Comparison of ENCODE assay signal across 26 cellular contexts in genomic region chr2:76980067-76980466, GRCh38.
"Had no signal": no experiment of that assay in that cellular context is flagged by ENCODE, and none has a peak within 500 bp of the region (broad histone marks: within the 10 kb centered on the region; RNA-seq: fewer than 3 reads in every experiment).

No MANE protein-coding gene starts in this region.

- DNase-seq: naive thymus-derived CD4-positive, alpha-beta T cell; natural killer cell; nucleus accumbens; pancreas; right cardiac atrium; right lobe of liver; spleen; stimulated activated CD4-positive, alpha-beta T cell treated with anti-CD3 and anti-CD28 coated beads, Interleukin-12 subunit alpha, Interleukin-12 subunit beta, amount 100 ng/mL, for 4 hours; stimulated activated CD4-positive, alpha-beta T cell treated with anti-CD3 and anti-CD28 coated beads, Interleukin-1b, Interleukin-23, amount 100 ng/mL, for 48 hours; stimulated activated CD4-positive, alpha-beta T cell treated with anti-CD3 and anti-CD28 coated beads, Interleukin-4, amount 100 ng/mL, for 1 hour; stimulated activated CD4-positive, alpha-beta T cell treated with anti-CD3 and anti-CD28 coated beads, Interleukin-4, amount 100 ng/mL, for 4 hours; stimulated activated CD8-positive, alpha-beta memory T cell treated with anti-CD3 and anti-CD28 coated beads, Interleukin-4, amount 100 ng/mL, for 48 hours; stimulated activated naive CD4-positive, alpha-beta T cell; stomach; thyroid gland; trophoblast cell; upper lobe of left lung had no signal

- H3K36me3 ChIP-seq: neutrophil, pancreas, prostate gland, right lobe of liver, spleen, stomach, thoracic aorta, thyroid gland, tibial nerve, upper lobe of left lung, vagina had no signal

- H3K27ac ChIP-seq: neutrophil, pancreas, prostate gland, right lobe of liver, skin epidermis, spleen, stomach, thoracic aorta, thyroid gland, tibial nerve, upper lobe of left lung, vagina had no signal

- H3K4me1 ChIP-seq: pancreas, prostate gland, right lobe of liver, spleen, stomach, thyroid gland, tibial nerve, upper lobe of left lung, vagina had no signal

- ATAC-seq: naive thymus-derived CD4-positive, alpha-beta T cell; natural killer cell; pancreas; right cardiac atrium; right lobe of liver; stimulated activated memory B cell treated with anti-CD40 and anti-IgM and Interleukin-4, amounts not matched to agents 10 μg/mL and 1 μg/mL and 100 μg/mL, for 72 hours had no signal

- H3K27me3 ChIP-seq: neutrophil, pancreas, right lobe of liver, spleen, stomach, thyroid gland, tibial nerve, upper lobe of left lung, vagina had no signal

- H3K4me3 ChIP-seq: pancreas, prostate gland, right lobe of liver, skin epidermis, smooth muscle cell, spleen, stomach, thoracic aorta, thyroid gland, tibial nerve, upper lobe of left lung, vagina had no signal

- H3K4me2 ChIP-seq: smooth muscle cell had no signal

- H3K9me3 ChIP-seq: neutrophil, pancreas, prostate gland, right lobe of liver, spleen, stomach, thoracic aorta, thyroid gland, tibial nerve, upper lobe of left lung, vagina had no signal

- FAIRE-seq: pancreas, urothelium cell line had no signal
